In genomic region chr22:44479662-44480061, GRCh38 we compare ENCODE assay signal across 23 cellular contexts. TPM values are rescaled to one million over a fixed set of nuclear protein-coding genes. Genes with fewer than 3 reads are reported as not detected.
DNase-seq lines count a peak whose midpoint lies in the region; ATAC-seq and TF ChIP-seq lines count a peak whose summit lies in the region.
"Had no signal": no experiment of that assay in that cellular context is flagged by ENCODE, and none has a peak within 500 bp of the region (broad histone marks: within the 10 kb centered on the region; RNA-seq: fewer than 3 reads in every experiment).

No MANE protein-coding gene starts in this region.

- H2AFZ ChIP-seq in Loucy (ENCODE audit: low read length): no peak overlapping the region; the same call in 1 of the 2 replicates
- H2AFZ ChIP-seq: hepatocyte had no signal

- no TSS peak for BruUV-seq in Calu3 (replicated peaks; lab: Mats Ljungman, UMichigan)

- peak; percentile 19 for DNase-seq in COLO668 (lab: John Stamatoyannopoulos, UW; ENCODE audit: unreplicated experiment)
- DNase-seq in NCI-H345 (lab: John Stamatoyannopoulos, UW): peak; percentile 63
- no peak for DNase-seq in central memory CD8-positive, alpha-beta T cell (ENCODE audit: low spot score in 2 of 2)
- no peak for DNase-seq in GM13976 (ENCODE audit: low spot score)
- no peak for DNase-seq in ureter (ENCODE audit: low spot score)
- DNase-seq in posterior vena cava (ENCODE audit: low spot score): no peak
- DNase-seq in Calu3: no peak
- DNase-seq: activated CD4-positive, alpha-beta T cell treated with anti-CD3 and anti-CD28 coated beads, Interleukin-2, amount 10 ng/mL, durations not matched to agents 7 days and 5 days; activated CD8-positive, alpha-beta memory T cell treated with anti-CD3 and anti-CD28 coated beads, Interleukin-2, amount 50 U/mL, for 4 hours; DMS 273 treated with DMSO at 0.1 percent for 48 hours; foreskin melanocyte; GF-D8; HCEC 1CT; left ventricle myocardium superior; NCI-H1417 treated with DMSO at 0.1 percent for 48 hours; nephron progenitor cell; stimulated activated CD8-positive, alpha-beta memory T cell treated with anti-CD3 and anti-CD28 coated beads, Interleukin-4, amount 100 ng/mL, for 48 hours; T-helper 17 cell; WERI-Rb-1 had no signal

- H3K36me3 Mint-ChIP-seq in central memory CD8-positive, alpha-beta T cell (ENCODE audit: insufficient read depth): no peaks in the 10 kb centered on the region
- peaks cover 8% of the 10 kb centered on the region for H3K36me3 Mint-ChIP-seq in Calu3 (ENCODE audit: insufficient read depth, unreplicated experiment)

- H3K36me3 ChIP-seq in Loucy (ENCODE audit: insufficient read depth, low read length): no peaks in the 10 kb centered on the region
- H3K36me3 ChIP-seq: WERI-Rb-1 had no signal

- H3K4me1 ChIP-seq in Loucy (ENCODE audit: insufficient read depth, low read length, poor library complexity, severe bottlenecking): peaks cover 21% of the 10 kb centered on the region

- H3K4me3 Mint-ChIP-seq in central memory CD8-positive, alpha-beta T cell: no peak overlapping the region
- H3K4me3 Mint-ChIP-seq in Calu3 (ENCODE audit: low read depth, unreplicated experiment): no peak overlapping the region
- H3K4me3 Mint-ChIP-seq: activated CD4-positive, alpha-beta T cell treated with anti-CD3 and anti-CD28 coated beads, Interleukin-2, amount 10 ng/mL, durations not matched to agents 7 days and 5 days; mesothelial cell of epicardium; nephron progenitor cell; T-helper 17 cell had no signal

- no peak overlapping the region for H3K9ac ChIP-seq in Loucy (ENCODE audit: low read depth, low read length, poor library complexity, severe bottlenecking)

- no peak for TF ChIP-seq CTCF in Loucy (conservative IDR thresholded peaks at IDR 0.05; ENCODE audit: low read length)
- no peak for TF ChIP-seq CTCF in GM13976 (IDR thresholded peaks at IDR 0.05; ENCODE audit: borderline replicate concordance, control extremely low read depth, extremely low read depth, insufficient read depth, missing control alignments)
- no peak for TF ChIP-seq CTCF in Calu3 (IDR thresholded peaks at IDR 0.05; ENCODE audit: unreplicated experiment)

- H3K27me3 Mint-ChIP-seq in central memory CD8-positive, alpha-beta T cell: peaks cover 10% of the 10 kb centered on the region
- H3K27me3 Mint-ChIP-seq in Calu3 (ENCODE audit: unreplicated experiment): peaks cover 56% of the 10 kb centered on the region

- no peaks in the 10 kb centered on the region for H3K9me3 Mint-ChIP-seq in central memory CD8-positive, alpha-beta T cell
- H3K9me3 Mint-ChIP-seq in Calu3 (ENCODE audit: low read depth, unreplicated experiment): peaks cover 19% of the 10 kb centered on the region

- no peaks in the 10 kb centered on the region for H3F3A ChIP-seq in Loucy (ENCODE audit: low read depth)

- no peaks in the 10 kb centered on the region for H3K9me2 ChIP-seq in Loucy (replicated peaks; ENCODE audit: low read depth, low read length)

- peak overlapping the region; percentile 60 for H3K4me2 ChIP-seq in Loucy (ENCODE audit: low read depth, low read length, poor library complexity, severe bottlenecking)
- H3K4me2 ChIP-seq: hepatocyte had no signal

- H3K27ac Mint-ChIP-seq in central memory CD8-positive, alpha-beta T cell (ENCODE audit: low read depth): no peak overlapping the region
- no peak overlapping the region for H3K27ac Mint-ChIP-seq in Calu3 (ENCODE audit: unreplicated experiment)
- H3K27ac Mint-ChIP-seq: activated CD4-positive, alpha-beta T cell treated with anti-CD3 and anti-CD28 coated beads, Interleukin-2, amount 10 ng/mL, durations not matched to agents 7 days and 5 days; mesothelial cell of epicardium; nephron progenitor cell; T-helper 17 cell had no signal

- peaks cover 12% of the 10 kb centered on the region for H3K4me1 Mint-ChIP-seq in central memory CD8-positive, alpha-beta T cell
- peaks cover 28% of the 10 kb centered on the region for H3K4me1 Mint-ChIP-seq in Calu3 (ENCODE audit: low read depth, unreplicated experiment)
- H3K4me1 Mint-ChIP-seq: T-helper 17 cell had no signal

- no peaks in the 10 kb centered on the region for H3K79me2 ChIP-seq in Loucy (ENCODE audit: insufficient read depth, low read length)
- H3K79me2 ChIP-seq: hepatocyte had no signal

- no peaks in the 10 kb centered on the region for H4K20me1 ChIP-seq in Loucy (ENCODE audit: insufficient read depth, low read length, poor library complexity, severe bottlenecking)

- H3K4me3 ChIP-seq in Loucy (ENCODE audit: low read length, poor library complexity, severe bottlenecking): peak overlapping the region; percentile 26
- H3K4me3 ChIP-seq: hepatocyte, SK-N-MC had no signal

- H3K27me3 ChIP-seq in Loucy (ENCODE audit: insufficient read depth, low read length, poor library complexity, severe bottlenecking): no peaks in the 10 kb centered on the region
- H3K27me3 ChIP-seq: hepatocyte had no signal

- in situ Hi-C loops in GM13976 (cut with MboI; ENCODE audit: low sequenced_read_pairs, unreplicated experiment): no loop called here

- CTCF ChIA-PET in Calu3 (lab: Charles Lee): no interaction called here

- peak; percentile 64 for ATAC-seq in central memory CD8-positive, alpha-beta T cell (replicated peaks; ENCODE audit: extremely low read depth, poor library complexity, severe bottlenecking)
- ATAC-seq: left ventricle myocardium superior, T-helper 17 cell had no signal

- intact Hi-C loops in posterior vena cava (cut with DNase I) (no loop called here), Calu3 (cut with micrococcal nuclease; ENCODE audit: unreplicated experiment) (no loop called here)

- peaks cover 13% of the 10 kb centered on the region; the same call in 1 of the 2 replicates for H3K9me3 ChIP-seq in Loucy (ENCODE audit: insufficient read depth, low read depth, low read length)

RNA-seq across cellular contexts. Expression of gene RTL6, which starts 18.4 kb away (rescaled TPM):
- total RNA-seq in ureter (27.2 TPM), posterior vena cava (10 to 100 TPM; 18.2 to 21.1 TPM), Calu3 (2022) (33.6 and 37.1 TPM in 2 replicates)

Comparison
In these comparisons a context has a peak if more than half of its experiments do, and no peak if none do; other contexts are left out.
1. DNase-seq: peak in COLO668 (single experiment) and NCI-H345 (single experiment); none in central memory CD8-positive, alpha-beta T cell (0 of 2), GM13976 (single experiment), ureter (single experiment), posterior vena cava (single experiment) and Calu3 (single experiment).